Comparison of ENCODE assay signal across 9 cellular contexts in the genomic region with DNA sequence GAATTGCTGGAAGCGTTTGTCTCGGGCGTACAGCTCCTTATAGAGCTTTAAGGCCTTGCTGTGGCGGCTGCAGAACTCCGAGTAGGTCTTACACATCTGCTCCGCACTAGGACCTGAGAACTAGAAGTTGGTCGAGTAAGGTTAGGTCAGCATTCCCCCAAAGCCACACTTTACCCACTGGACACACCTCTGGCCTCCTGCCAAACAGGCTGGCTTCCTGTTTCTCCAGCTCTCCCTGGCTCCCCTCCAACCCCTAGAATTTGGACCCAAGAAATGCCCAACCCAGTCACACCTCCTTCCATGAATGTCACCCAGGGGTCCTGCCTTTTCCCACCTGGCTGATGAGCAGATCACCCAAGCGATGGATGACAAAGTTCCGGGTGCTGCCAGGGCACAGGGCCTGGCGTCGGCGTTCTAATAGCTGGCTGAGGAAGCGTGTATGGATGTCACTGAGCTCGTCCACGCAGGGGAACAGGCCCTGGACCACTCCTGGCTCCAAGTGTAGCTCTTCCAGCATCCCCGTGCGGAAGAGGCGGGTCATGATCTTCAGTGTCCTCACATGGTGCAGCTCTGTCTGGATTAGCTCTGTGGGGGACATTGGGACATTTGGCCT. TPM values are rescaled to one million over a fixed set of nuclear protein-coding genes. Genes with fewer than 3 reads are reported as not detected.
A peak's percentile ranks its signal among the peaks of the same experiment; 100 is the strongest.
DNase-seq lines count a peak whose midpoint lies in the region; ATAC-seq, FAIRE-seq and TF ChIP-seq lines count a peak whose summit lies in the region.
"Had no signal": no experiment of that assay in that cellular context is flagged by ENCODE, and none has a peak within 500 bp of the region (broad histone marks: within the 10 kb centered on the region; RNA-seq: fewer than 3 reads in every experiment).

No MANE protein-coding gene starts in this region.

- no peak for FAIRE-seq in H54 (lab: Jason Lieb, UNC)

- no peaks in the 10 kb centered on the region for H3K27me3 ChIP-seq in adipocyte (replicated peaks; ENCODE audit: control insufficient read depth, insufficient read depth, low read length)
- no peaks in the 10 kb centered on the region for H3K27me3 ChIP-seq in skeletal muscle satellite cell (ENCODE audit: control insufficient read depth, insufficient read depth, low read length)
- no peaks in the 10 kb centered on the region for H3K27me3 ChIP-seq in testis

- TF ChIP-seq CTCF in GM20000 (IDR thresholded peaks at IDR 0.05; ENCODE audit: extremely low read depth, missing control alignments) (peak; percentile 5), testis (IDR thresholded peaks at IDR 0.05) (no peak)

- H3K36me3 ChIP-seq in adipocyte (ENCODE audit: control insufficient read depth, insufficient read depth, low read length, severe bottlenecking) (peaks cover 92% of the 10 kb centered on the region), skeletal muscle satellite cell (ENCODE audit: insufficient read depth, low read length) (peaks cover 79% of the 10 kb centered on the region), testis (ENCODE audit: low read depth, missing control alignments) (no peaks in the 10 kb centered on the region)

- no peaks in the 10 kb centered on the region for H3K9me3 ChIP-seq in adipocyte (ENCODE audit: control insufficient read depth, low read length)
- H3K9me3 ChIP-seq in skeletal muscle satellite cell (replicated peaks; ENCODE audit: low read length), result no peaks in the 10 kb centered on the region
- no peaks in the 10 kb centered on the region for H3K9me3 ChIP-seq in testis

- H3K9ac ChIP-seq in adipocyte (ENCODE audit: low read length), result peak overlapping the region; percentile 23
- H3K9ac ChIP-seq in skeletal muscle satellite cell (ENCODE audit: low read depth, low read length), result peak overlapping the region; percentile 11

- H3K4me1 ChIP-seq in adipocyte (ENCODE audit: control insufficient read depth, insufficient read depth, low read length) (peaks cover 27% of the 10 kb centered on the region), skeletal muscle satellite cell (ENCODE audit: control insufficient read depth, insufficient read depth, low read length) (peaks cover 38% of the 10 kb centered on the region), testis (peaks cover 16% of the 10 kb centered on the region)

- H3K4me3 ChIP-seq in adipocyte (ENCODE audit: low read length) (no peak overlapping the region), skeletal muscle satellite cell (ENCODE audit: low read length) (no peak overlapping the region), testis (no peak overlapping the region)

- H3K4me2 ChIP-seq in skeletal muscle satellite cell (ENCODE audit: low read length), result no peak overlapping the region

- TF ChIP-seq POLR2A in H54 (IDR thresholded peaks at IDR 0.05; ENCODE audit: low read depth, low read length) (no peak), testis (IDR thresholded peaks at IDR 0.05) (no peak)

- H3K27ac ChIP-seq in testis, result no peak overlapping the region

- no peak for ATAC-seq in HG03159 (IDR thresholded peaks at IDR 0.05; ENCODE audit: unreplicated experiment)

- intact Hi-C loops in testis (cut with DNase I; ENCODE audit: low total_unique reads), result no loop called here

- DNase-seq in GM20000 (ENCODE audit: low spot score) (no peak), adipocyte (ENCODE audit: low read depth) (no peak), glomerular visceral epithelial cell (ENCODE audit: extremely low spot score) (peak; percentile 88), H54 (ENCODE audit: insufficient read length, low spot score) (no peak), NCI-H510A treated with DMSO at 0.1 percent for 48 hours (lab: John Stamatoyannopoulos, UW) (no peak), testis (no peak)
- DNase-seq: NCI-H345 had no signal

- WGBS in testis, 2 donors, result 82 to 92% methylated on average over 18 of the region's 18 CpGs

RNA-seq across cellular contexts. Expression of a gene that starts 15.6 kb away (rescaled TPM):
- total RNA-seq in skeletal muscle satellite cell (2012; rRNA removed), result 105 and 107 TPM in 2 replicates
- 100 to 1,000 TPM in 1 of 2 donors, 10 to 100 TPM in 1; 56.6 to 124 TPM for total RNA-seq in testis
- polyA plus RNA-seq in testis (ENCODE audit: insufficient read depth, low read depth, low replicate concordance), result 88.8 TPM

RNA-seq across cellular contexts. Expression of a gene that starts 21.3 kb away (rescaled TPM):
- 0.44 TPM in 1 of 2 replicates, not detected in the other for total RNA-seq in skeletal muscle satellite cell (2012; rRNA removed)
- 1 to 10 TPM in 1 of 2 donors, under 1 TPM in 1; 0.37 to 1.1 TPM for total RNA-seq in testis
- not detected for polyA plus RNA-seq in testis (ENCODE audit: insufficient read depth, low read depth, low replicate concordance)

RNA-seq across cellular contexts. Expression of a gene that starts 28.5 kb away (rescaled TPM):
- 21.4 and 24.1 TPM in 2 replicates for total RNA-seq in skeletal muscle satellite cell (2012; rRNA removed)
- total RNA-seq in testis, result 10 to 100 TPM; 84.5 to 95.3 TPM
- polyA plus RNA-seq in testis (ENCODE audit: insufficient read depth, low read depth, low replicate concordance), result 45.5 TPM

RNA-seq across cellular contexts. Expression of a gene that starts 51.6 kb away (rescaled TPM):
- 18.3 and 19.9 TPM in 2 replicates for total RNA-seq in skeletal muscle satellite cell (2012; rRNA removed)
- 10 to 100 TPM; 26.1 to 31.1 TPM for total RNA-seq in testis
- 25.7 TPM for polyA plus RNA-seq in testis (ENCODE audit: insufficient read depth, low read depth, low replicate concordance)

RNA-seq across cellular contexts. Expression of a gene that starts 58.0 kb away (rescaled TPM):
- total RNA-seq in skeletal muscle satellite cell (2012; rRNA removed), result 538 and 640 TPM in 2 replicates
- total RNA-seq in testis, result 100 to 1,000 TPM; 170 to 216 TPM
- 289 TPM for polyA plus RNA-seq in testis (ENCODE audit: insufficient read depth, low read depth, low replicate concordance)
